Comparison of ENCODE assay signal across 8 cellular contexts in genomic region chr4:18593297-18594002, GRCh38.
A peak's percentile ranks its signal among the peaks of the same experiment; 100 is the strongest.
DNase-seq lines count a peak whose midpoint lies in the region; ATAC-seq, FAIRE-seq and TF ChIP-seq lines count a peak whose summit lies in the region.

No MANE protein-coding gene starts in this region.

- TF ChIP-seq CTCF in suprapubic skin (IDR thresholded peaks at IDR 0.05) = peak; percentile 31 to 68

- peaks cover 5 to 6% of the 10 kb centered on the region in 2 donors for H3K4me1 Mint-ChIP-seq in natural killer cell treated with Interleukin-12 subunit alpha and Interleukin-12 subunit beta and Interleukin-15 and Interleukin-18, amount 100 ng/mL, for 72 hours (ENCODE audit: low read depth in 2 of 2)

- no peak overlapping the region for H3K27ac Mint-ChIP-seq in natural killer cell treated with Interleukin-12 subunit alpha and Interleukin-12 subunit beta and Interleukin-15 and Interleukin-18, amount 100 ng/mL, for 72 hours

- peaks cover 6 to 8% of the 10 kb centered on the region in 2 donors for H3K27me3 Mint-ChIP-seq in natural killer cell treated with Interleukin-12 subunit alpha and Interleukin-12 subunit beta and Interleukin-15 and Interleukin-18, amount 100 ng/mL, for 72 hours

- no peaks in the 10 kb centered on the region for H3K36me3 ChIP-seq in NT2/D1 (ENCODE audit: insufficient read depth, insufficient read length, low read length)
- H3K36me3 ChIP-seq in suprapubic skin = no peaks in the 10 kb centered on the region

- no peak overlapping the region for H3K4me3 Mint-ChIP-seq in natural killer cell treated with Interleukin-12 subunit alpha and Interleukin-12 subunit beta and Interleukin-15 and Interleukin-18, amount 100 ng/mL, for 72 hours

- H3K9me3 ChIP-seq in NT2/D1 (ENCODE audit: insufficient read depth, low read length) (no peaks in the 10 kb centered on the region), suprapubic skin (no peaks in the 10 kb centered on the region)

- peak; percentile 85 for FAIRE-seq in HTR-8/SVneo (lab: Jason Lieb, UNC)

- 4% methylated on average over 12 of the region's 12 CpGs for WGBS in suprapubic skin

- H3K27me3 ChIP-seq in NT2/D1 (ENCODE audit: insufficient read depth, insufficient read length) (no peaks in the 10 kb centered on the region), suprapubic skin (peaks cover 2% of the 10 kb centered on the region)

- DNase-seq in DMS153 (lab: John Stamatoyannopoulos, UW) (peak; percentile 17), HTR-8/SVneo (ENCODE audit: insufficient read length, low spot score) (peak; percentile 67), NT2/D1 (ENCODE audit: low read depth, low spot score) (peak; percentile 81), erythroblast (lab: John Stamatoyannopoulos, UW) (peak; percentile 59 to 71), suprapubic skin (ENCODE audit: low spot score in 2 of 2) (no peak)
- peak; percentile 51 for DNase-seq in activated CD8-positive, alpha-beta memory T cell treated with anti-CD3 and anti-CD28 coated beads, Interleukin-2, amount 50 U/mL, for 48 hours
- DNase-seq in natural killer cell treated with Interleukin-12 subunit alpha and Interleukin-12 subunit beta and Interleukin-15 and Interleukin-18, amount 100 ng/mL, for 72 hours (ENCODE audit: low spot score) = peak; percentile 70

- H3K4me1 ChIP-seq in NT2/D1 (ENCODE audit: insufficient read depth, insufficient read length) (no peaks in the 10 kb centered on the region), suprapubic skin (peaks cover 5% of the 10 kb centered on the region)

- no peak for TF ChIP-seq EP300 in suprapubic skin (IDR thresholded peaks at IDR 0.05)

- no peaks in the 10 kb centered on the region for H3K36me3 Mint-ChIP-seq in natural killer cell treated with Interleukin-12 subunit alpha and Interleukin-12 subunit beta and Interleukin-15 and Interleukin-18, amount 100 ng/mL, for 72 hours

- ATAC-seq in GM21381 (IDR thresholded peaks at IDR 0.05; ENCODE audit: unreplicated experiment) = peak; percentile 80
- ATAC-seq in natural killer cell treated with Interleukin-12 subunit alpha and Interleukin-12 subunit beta and Interleukin-15 and Interleukin-18, amount 100 ng/mL, for 72 hours = no peak

- H3K4me3 ChIP-seq in NT2/D1 (ENCODE audit: insufficient read length, low read depth) = no peak overlapping the region
- H3K4me3 ChIP-seq in suprapubic skin = no peak overlapping the region

- H3K27ac ChIP-seq in suprapubic skin = no peak overlapping the region

- H3K9me3 Mint-ChIP-seq in natural killer cell treated with Interleukin-12 subunit alpha and Interleukin-12 subunit beta and Interleukin-15 and Interleukin-18, amount 100 ng/mL, for 72 hours = no peaks in the 10 kb centered on the region

- peak overlapping the region; percentile 33 for H3K9ac ChIP-seq in NT2/D1 (ENCODE audit: insufficient read length, low read depth)

- TF ChIP-seq POLR2A in erythroblast (IDR thresholded peaks at IDR 0.05; ENCODE audit: low read length) = no peak
- no peak for TF ChIP-seq POLR2A in suprapubic skin (IDR thresholded peaks at IDR 0.05)

Comparison
In these comparisons a context has a peak if more than half of its experiments do, and no peak if none do; other contexts are left out.
1. DNase-seq: peak in DMS153 (single experiment), HTR-8/SVneo (single experiment), NT2/D1 (single experiment), activated CD8-positive, alpha-beta memory T cell treated with anti-CD3 and anti-CD28 coated beads, Interleukin-2, amount 50 U/mL, for 48 hours (single experiment), erythroblast (2 of 2) and natural killer cell treated with Interleukin-12 subunit alpha and Interleukin-12 subunit beta and Interleukin-15 and Interleukin-18, amount 100 ng/mL, for 72 hours (single experiment); none in suprapubic skin (0 of 2).